Comparison of ENCODE assay signal across 10 cellular contexts in the genomic region with DNA sequence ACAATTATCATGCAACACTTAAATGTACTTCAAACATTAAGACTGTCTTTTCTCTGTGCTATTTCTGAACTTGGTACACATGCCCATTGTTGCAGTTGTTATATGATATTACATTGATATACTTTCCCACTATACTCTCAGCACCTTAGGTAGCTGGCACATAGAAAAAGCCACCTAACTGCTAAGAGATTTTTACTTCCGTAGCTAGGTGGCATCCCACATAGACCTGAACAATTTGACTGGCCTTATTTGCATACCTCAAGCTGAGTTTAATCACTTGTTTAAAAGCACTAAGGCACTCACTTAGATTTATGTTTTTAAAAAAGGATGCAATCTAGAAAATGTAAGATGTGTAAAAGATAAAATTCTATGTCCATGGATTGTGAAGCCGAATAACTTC.
A peak's percentile ranks its signal among the peaks of the same experiment; 100 is the strongest.
DNase-seq lines count a peak whose midpoint lies in the region; ATAC-seq and TF ChIP-seq lines count a peak whose summit lies in the region.
"Had no signal": no experiment of that assay in that cellular context is flagged by ENCODE, and none has a peak within 500 bp of the region (broad histone marks: within the 10 kb centered on the region; RNA-seq: fewer than 3 reads in every experiment).

No MANE protein-coding gene starts in this region.

- H3K4me3 ChIP-seq in OCI-LY3 (ENCODE audit: low read length): no peak overlapping the region

- no peak overlapping the region for H2AFZ ChIP-seq in OCI-LY3 (ENCODE audit: low read depth, low read length)

- H3K79me2 ChIP-seq in OCI-LY3 (ENCODE audit: low read length): no peaks in the 10 kb centered on the region

- H3K4me1 ChIP-seq in OCI-LY3 (ENCODE audit: low read length): peaks cover 41% of the 10 kb centered on the region

- H3K9ac ChIP-seq in OCI-LY3 (ENCODE audit: low read length): no peak overlapping the region

- no peaks in the 10 kb centered on the region for H3K36me3 ChIP-seq in OCI-LY3 (replicated peaks; ENCODE audit: low read depth, low read length)

- no peaks in the 10 kb centered on the region for H3K27me3 ChIP-seq in OCI-LY3 (ENCODE audit: low read depth, low read length)

- peak overlapping the region; percentile 24 for H3K4me2 ChIP-seq in OCI-LY3 (ENCODE audit: low read length)

- H4K20me1 ChIP-seq in OCI-LY3 (ENCODE audit: insufficient read depth, low read length): no peaks in the 10 kb centered on the region

- peak; percentile 56 for ATAC-seq in GM18519 (IDR thresholded peaks at IDR 0.05; ENCODE audit: low FRiP score, unreplicated experiment)
- ATAC-seq in GM21515 (IDR thresholded peaks at IDR 0.05; ENCODE audit: unreplicated experiment): peak; percentile 57
- peak; percentile 92 for ATAC-seq in HG03060 (IDR thresholded peaks at IDR 0.05; ENCODE audit: low read depth, unreplicated experiment)
- no peak for ATAC-seq in GM19324 (IDR thresholded peaks at IDR 0.05; ENCODE audit: low FRiP score, unreplicated experiment)
- ATAC-seq: Panc1 had no signal

- TF ChIP-seq CTCF in OCI-LY3 (IDR thresholded peaks at IDR 0.05; ENCODE audit: low read depth, low read length): peak; percentile 50

- no peaks in the 10 kb centered on the region for H3K9me3 ChIP-seq in OCI-LY3 (ENCODE audit: insufficient read depth, low read length)

- no peak for DNase-seq in NCI-H2196 treated with DMSO at 0.1 percent for 48 hours (lab: John Stamatoyannopoulos, UW; ENCODE audit: unreplicated experiment)
- no peak for DNase-seq in NCI-H128 (lab: John Stamatoyannopoulos, UW; ENCODE audit: unreplicated experiment)
- no peak for DNase-seq in anterior cingulate cortex (lab: John Stamatoyannopoulos, UW)
- DNase-seq: KG1 had no signal

- H3K27ac ChIP-seq in OCI-LY3 (ENCODE audit: low read length): no peak overlapping the region
